Comparison of ENCODE assay signal across 12 cellular contexts in genomic region chr10:24652381-24652957, GRCh38.
A peak's percentile ranks its signal among the peaks of the same experiment; 100 is the strongest.
DNase-seq lines count a peak whose midpoint lies in the region; ATAC-seq, FAIRE-seq and TF ChIP-seq lines count a peak whose summit lies in the region.
"Had no signal": no experiment of that assay in that cellular context is flagged by ENCODE, and none has a peak within 500 bp of the region (broad histone marks: within the 10 kb centered on the region; RNA-seq: fewer than 3 reads in every experiment).

No MANE protein-coding gene starts in this region.

- TF ChIP-seq EP300 in HepG2 (IDR thresholded peaks at IDR 0.05; ENCODE audit: low read depth in 2 of 2, low read length in 2 of 2) = no peak
- TF ChIP-seq EP300 in HepG2 (CRISPR knock-in tag; IDR thresholded peaks at IDR 0.05; ENCODE audit: borderline replicate concordance) = no peak

- H3K27me3 Mint-ChIP-seq in stimulated activated naive B cell treated with anti-CD40 and anti-IgM and Interleukin-4, amounts not matched to agents 10 μg/mL and 1 μg/mL and 100 μg/mL, for 72 hours = no peaks in the 10 kb centered on the region

- no peak for TF ChIP-seq RAD21 in HepG2 (CRISPR knock-in tag; IDR thresholded peaks at IDR 0.05)

- POLR2A ChIA-PET in HepG2 (lab: Yijun Ruan, JAX) = no interaction called here

- peak overlapping the region; percentile 69 for H3K27ac Mint-ChIP-seq in stimulated activated naive B cell treated with anti-CD40 and anti-IgM and Interleukin-4, amounts not matched to agents 10 μg/mL and 1 μg/mL and 100 μg/mL, for 72 hours
- H3K27ac Mint-ChIP-seq: T-helper 1 cell treated with Interleukin-12 subunit alpha and Interleukin-12 subunit beta and Interleukin-4 antibody, amounts not matched to agents 30 μg/mL and 1 μg/mL, for 36 hours had no signal

- peaks cover 7 to 14% of the 10 kb centered on the region in 2 donors for H3K4me1 Mint-ChIP-seq in stimulated activated naive B cell treated with anti-CD40 and anti-IgM and Interleukin-4, amounts not matched to agents 10 μg/mL and 1 μg/mL and 100 μg/mL, for 72 hours

- H3K9me3 Mint-ChIP-seq in stimulated activated naive B cell treated with anti-CD40 and anti-IgM and Interleukin-4, amounts not matched to agents 10 μg/mL and 1 μg/mL and 100 μg/mL, for 72 hours = peaks cover 0 to 2% of the 10 kb centered on the region in 2 donors

- H3K9ac ChIP-seq in HepG2 (ENCODE audit: insufficient read depth, low read depth, low read length) = no peak overlapping the region

- H4K20me1 ChIP-seq in HepG2 (ENCODE audit: insufficient read depth, low read length) (no peaks in the 10 kb centered on the region), osteoblast (ENCODE audit: insufficient read depth, low read length) (no peaks in the 10 kb centered on the region)

- H3K4me3 Mint-ChIP-seq in stimulated activated naive B cell treated with anti-CD40 and anti-IgM and Interleukin-4, amounts not matched to agents 10 μg/mL and 1 μg/mL and 100 μg/mL, for 72 hours = peak overlapping the region in 1 of 2 donors; percentile 47
- H3K4me3 Mint-ChIP-seq: T-helper 1 cell treated with Interleukin-12 subunit alpha and Interleukin-12 subunit beta and Interleukin-4 antibody, amounts not matched to agents 30 μg/mL and 1 μg/mL, for 36 hours had no signal

- H3K36me3 Mint-ChIP-seq in stimulated activated naive B cell treated with anti-CD40 and anti-IgM and Interleukin-4, amounts not matched to agents 10 μg/mL and 1 μg/mL and 100 μg/mL, for 72 hours = peaks cover 6 to 8% of the 10 kb centered on the region in 2 donors

- no TSS peak for BruUV-seq in HepG2 (replicated peaks; lab: Mats Ljungman, UMichigan)

- no peak for TF ChIP-seq CTCF in HepG2 (CRISPR knock-in tag; IDR thresholded peaks at IDR 0.05)
- no peak for TF ChIP-seq CTCF in right lobe of liver (IDR thresholded peaks at IDR 0.05)
- TF ChIP-seq CTCF in osteoblast (IDR thresholded peaks at IDR 0.05; ENCODE audit: extremely low read depth, low read depth, low read length) = no peak

- no peak overlapping the region for H2AFZ ChIP-seq in HepG2 (ENCODE audit: low read length)
- H2AFZ ChIP-seq in osteoblast (ENCODE audit: low read length) = no peak overlapping the region

- over 99% methylated on average over 4 of the region's 4 CpGs for WGBS in HepG2 (ENCODE audit: low lambda C conversion rate)
- WGBS in right lobe of liver (ENCODE audit: insufficient coverage, low coverage, low lambda C conversion rate, missing lambda C conversion rate) = 89% methylated on average over 3 of the region's 4 CpGs

- in situ Hi-C loops in HepG2 (cut with HindIII; ENCODE audit: extremely low pct_ligation_motif_present, low pct_unique_long_range_greater_than_20kb) = no loop called here

- H3K79me2 ChIP-seq in HepG2 (ENCODE audit: insufficient read depth, low read length) = no peaks in the 10 kb centered on the region
- peaks cover 39% of the 10 kb centered on the region for H3K79me2 ChIP-seq in osteoblast (ENCODE audit: insufficient read depth, low read length)

- CTCF ChIA-PET in HepG2 (lab: Yijun Ruan, JAX; ENCODE audit: low intra/inter-chr PET ratio, low total read pairs) = no interaction called here

- H3K27me3 ChIP-seq in HepG2 (ENCODE audit: control insufficient read depth in 1 of 2, insufficient read depth in 2 of 2, low read length in 2 of 2) = no peaks in the 10 kb centered on the region
- no peaks in the 10 kb centered on the region for H3K27me3 ChIP-seq in right lobe of liver
- H3K27me3 ChIP-seq in osteoblast (ENCODE audit: insufficient read depth, low read length) = no peaks in the 10 kb centered on the region
- H3K27me3 ChIP-seq: esophagus squamous epithelium had no signal

- no peak overlapping the region for H3K4me2 ChIP-seq in HepG2 (ENCODE audit: low read depth, low read length)
- H3K4me2 ChIP-seq in osteoblast (ENCODE audit: insufficient read depth, low read length) = no peak overlapping the region

- H3K9me3 ChIP-seq in HepG2 (ENCODE audit: low read length) = no peaks in the 10 kb centered on the region
- H3K9me3 ChIP-seq in right lobe of liver = no peaks in the 10 kb centered on the region
- no peaks in the 10 kb centered on the region for H3K9me3 ChIP-seq in osteoblast (ENCODE audit: low read depth, low read length)
- H3K9me3 ChIP-seq: esophagus squamous epithelium had no signal

- TF ChIP-seq POLR2A in HepG2 (IDR thresholded peaks at IDR 0.05; ENCODE audit: insufficient read depth in 1 of 2, low read depth in 2 of 2, low read length in 2 of 2) = no peak
- no peak for TF ChIP-seq POLR2A in right lobe of liver (IDR thresholded peaks at IDR 0.05)

- no peaks in the 10 kb centered on the region for H3K4me1 ChIP-seq in HepG2 (ENCODE audit: insufficient read depth, low read length)
- H3K4me1 ChIP-seq in right lobe of liver = no peaks in the 10 kb centered on the region
- H3K4me1 ChIP-seq in osteoblast (ENCODE audit: insufficient read depth, low read length) = no peaks in the 10 kb centered on the region

- ATAC-seq in HepG2 (no peak), right lobe of liver (no peak), GM21786 (IDR thresholded peaks at IDR 0.05; ENCODE audit: unreplicated experiment) (peak; percentile 78), HG03175 (IDR thresholded peaks at IDR 0.05; ENCODE audit: unreplicated experiment) (peak; percentile 89)
- peak; percentile 73 to 82 for ATAC-seq in stimulated activated naive B cell treated with anti-CD40 and anti-IgM and Interleukin-4, amounts not matched to agents 10 μg/mL and 1 μg/mL and 100 μg/mL, for 72 hours (replicated peaks)

- H3K27ac ChIP-seq in HepG2 (ENCODE audit: extremely low read length, insufficient read depth, low read length) = no peak overlapping the region
- H3K27ac ChIP-seq in right lobe of liver = no peak overlapping the region
- no peak overlapping the region for H3K27ac ChIP-seq in osteoblast (ENCODE audit: low read depth, low read length)
- H3K27ac ChIP-seq: esophagus squamous epithelium had no signal

- H3K4me3 ChIP-seq in HepG2 (replicated peaks in 1 of 3; ENCODE audit: insufficient read depth in 1 of 3, low read depth in 2 of 3, low read length in 3 of 3) (no peak overlapping the region), right lobe of liver (no peak overlapping the region), osteoblast (ENCODE audit: insufficient read depth, low read length) (no peak overlapping the region)
- H3K4me3 ChIP-seq: esophagus squamous epithelium, HAP-1 had no signal

- no peak for FAIRE-seq in HepG2 (lab: Jason Lieb, UNC)

- intact Hi-C loops in HepG2 (cut with micrococcal nuclease; ENCODE audit: unreplicated experiment) = no loop called here
- intact Hi-C loops in right lobe of liver (cut with DNase I) = no loop called here

- DNase-seq in HepG2 (ENCODE audit: low spot score) (no peak), right lobe of liver (no peak), osteoblast (ENCODE audit: insufficient read length, low spot score, missing footprints) (no peak)
- no peak for DNase-seq in stimulated activated naive B cell treated with anti-CD40 and anti-IgM and Interleukin-4, amounts not matched to agents 10 μg/mL and 1 μg/mL and 100 μg/mL, for 72 hours
- no peak for DNase-seq in activated CD8-positive, alpha-beta memory T cell treated with anti-CD3 and anti-CD28 coated beads, Interleukin-2, amount 50 U/mL, for 48 hours
- DNase-seq in activated T-cell treated with anti-CD3 and anti-CD28 coated beads, Interleukin-2, amount 50 U/mL, for 1 hour = no peak
- DNase-seq: esophagus squamous epithelium, NCI-H1092 had no signal

- 0 out of 5 replicates have a peak, but pooled peaks cover 0 to 3% of the 10 kb centered on the region in 2 experiments for H3K36me3 ChIP-seq in HepG2 (replicated peaks in 1 of 2; ENCODE audit: control insufficient read depth in 1 of 2, insufficient read depth in 2 of 2, low read length in 2 of 2)
- no peaks in the 10 kb centered on the region for H3K36me3 ChIP-seq in right lobe of liver
- no peaks in the 10 kb centered on the region for H3K36me3 ChIP-seq in osteoblast (ENCODE audit: insufficient read depth, low read length)
- H3K36me3 ChIP-seq: HAP-1 had no signal

TF ChIP-seq in HepG2, 621 proteins besides CTCF, POLR2A, EP300 and RAD21 (continues in another document):
- no peak for TF ChIP-seq ZC3H4 (CRISPR knock-in tag; IDR thresholded peaks at IDR 0.05; ENCODE audit: borderline replicate concordance)
- TF ChIP-seq MAFK (conservative IDR thresholded peaks at IDR 0.05 in 1 of 2, IDR thresholded peaks at IDR 0.05 in 1 of 2; ENCODE audit: low read length in 2 of 2) = no peak
- TF ChIP-seq SKIL (CRISPR knock-in tag; IDR thresholded peaks at IDR 0.05; ENCODE audit: borderline replicate concordance) = no peak

Comparison
In these comparisons a context has a peak if more than half of its experiments do, and no peak if none do; other contexts are left out.
1. ATAC-seq: peak in GM21786 (single experiment), HG03175 (single experiment) and stimulated activated naive B cell treated with anti-CD40 and anti-IgM and Interleukin-4, amounts not matched to agents 10 μg/mL and 1 μg/mL and 100 μg/mL, for 72 hours (2 of 2); none in HepG2 (single experiment) and right lobe of liver (0 of 4).